ENCODE assay signal across 1 cellular context in the genomic region with DNA sequence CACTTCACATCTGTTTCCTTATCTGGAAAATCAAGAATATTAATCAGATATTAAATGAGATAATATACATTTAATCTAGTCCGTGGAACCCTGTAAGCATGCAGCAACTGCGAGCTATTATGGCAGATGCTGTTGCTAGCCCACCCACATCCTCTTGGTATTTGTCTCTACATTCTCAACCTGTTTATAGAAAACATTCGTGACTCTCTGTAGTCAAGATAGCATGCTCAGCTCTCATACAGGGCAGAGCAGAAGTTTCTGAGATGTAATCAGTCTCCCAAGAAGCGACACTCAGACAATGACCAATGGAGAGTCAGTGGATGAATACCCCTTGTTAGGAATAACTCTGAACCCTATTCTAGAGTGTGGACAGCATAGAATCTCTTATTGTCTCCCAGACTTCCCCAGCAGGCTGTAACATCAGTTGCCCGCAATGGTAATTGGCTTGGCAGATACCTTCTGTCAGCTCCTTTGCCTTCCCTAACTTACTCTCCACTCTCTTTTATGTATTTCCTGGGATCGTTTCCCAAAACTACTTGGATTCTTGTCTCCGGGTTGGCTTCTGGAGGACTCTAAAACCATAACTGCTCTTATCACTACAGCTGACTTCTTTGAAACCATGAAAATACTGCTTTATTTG.
TF ChIP-seq lines count a peak whose summit lies in the region.

No MANE protein-coding gene starts in this region.

TF ChIP-seq in GM23338, 12 proteins besides CTCF, POLR2A, EP300 and RAD21 (continued from another document):
- TF ChIP-seq, protein P1, sequence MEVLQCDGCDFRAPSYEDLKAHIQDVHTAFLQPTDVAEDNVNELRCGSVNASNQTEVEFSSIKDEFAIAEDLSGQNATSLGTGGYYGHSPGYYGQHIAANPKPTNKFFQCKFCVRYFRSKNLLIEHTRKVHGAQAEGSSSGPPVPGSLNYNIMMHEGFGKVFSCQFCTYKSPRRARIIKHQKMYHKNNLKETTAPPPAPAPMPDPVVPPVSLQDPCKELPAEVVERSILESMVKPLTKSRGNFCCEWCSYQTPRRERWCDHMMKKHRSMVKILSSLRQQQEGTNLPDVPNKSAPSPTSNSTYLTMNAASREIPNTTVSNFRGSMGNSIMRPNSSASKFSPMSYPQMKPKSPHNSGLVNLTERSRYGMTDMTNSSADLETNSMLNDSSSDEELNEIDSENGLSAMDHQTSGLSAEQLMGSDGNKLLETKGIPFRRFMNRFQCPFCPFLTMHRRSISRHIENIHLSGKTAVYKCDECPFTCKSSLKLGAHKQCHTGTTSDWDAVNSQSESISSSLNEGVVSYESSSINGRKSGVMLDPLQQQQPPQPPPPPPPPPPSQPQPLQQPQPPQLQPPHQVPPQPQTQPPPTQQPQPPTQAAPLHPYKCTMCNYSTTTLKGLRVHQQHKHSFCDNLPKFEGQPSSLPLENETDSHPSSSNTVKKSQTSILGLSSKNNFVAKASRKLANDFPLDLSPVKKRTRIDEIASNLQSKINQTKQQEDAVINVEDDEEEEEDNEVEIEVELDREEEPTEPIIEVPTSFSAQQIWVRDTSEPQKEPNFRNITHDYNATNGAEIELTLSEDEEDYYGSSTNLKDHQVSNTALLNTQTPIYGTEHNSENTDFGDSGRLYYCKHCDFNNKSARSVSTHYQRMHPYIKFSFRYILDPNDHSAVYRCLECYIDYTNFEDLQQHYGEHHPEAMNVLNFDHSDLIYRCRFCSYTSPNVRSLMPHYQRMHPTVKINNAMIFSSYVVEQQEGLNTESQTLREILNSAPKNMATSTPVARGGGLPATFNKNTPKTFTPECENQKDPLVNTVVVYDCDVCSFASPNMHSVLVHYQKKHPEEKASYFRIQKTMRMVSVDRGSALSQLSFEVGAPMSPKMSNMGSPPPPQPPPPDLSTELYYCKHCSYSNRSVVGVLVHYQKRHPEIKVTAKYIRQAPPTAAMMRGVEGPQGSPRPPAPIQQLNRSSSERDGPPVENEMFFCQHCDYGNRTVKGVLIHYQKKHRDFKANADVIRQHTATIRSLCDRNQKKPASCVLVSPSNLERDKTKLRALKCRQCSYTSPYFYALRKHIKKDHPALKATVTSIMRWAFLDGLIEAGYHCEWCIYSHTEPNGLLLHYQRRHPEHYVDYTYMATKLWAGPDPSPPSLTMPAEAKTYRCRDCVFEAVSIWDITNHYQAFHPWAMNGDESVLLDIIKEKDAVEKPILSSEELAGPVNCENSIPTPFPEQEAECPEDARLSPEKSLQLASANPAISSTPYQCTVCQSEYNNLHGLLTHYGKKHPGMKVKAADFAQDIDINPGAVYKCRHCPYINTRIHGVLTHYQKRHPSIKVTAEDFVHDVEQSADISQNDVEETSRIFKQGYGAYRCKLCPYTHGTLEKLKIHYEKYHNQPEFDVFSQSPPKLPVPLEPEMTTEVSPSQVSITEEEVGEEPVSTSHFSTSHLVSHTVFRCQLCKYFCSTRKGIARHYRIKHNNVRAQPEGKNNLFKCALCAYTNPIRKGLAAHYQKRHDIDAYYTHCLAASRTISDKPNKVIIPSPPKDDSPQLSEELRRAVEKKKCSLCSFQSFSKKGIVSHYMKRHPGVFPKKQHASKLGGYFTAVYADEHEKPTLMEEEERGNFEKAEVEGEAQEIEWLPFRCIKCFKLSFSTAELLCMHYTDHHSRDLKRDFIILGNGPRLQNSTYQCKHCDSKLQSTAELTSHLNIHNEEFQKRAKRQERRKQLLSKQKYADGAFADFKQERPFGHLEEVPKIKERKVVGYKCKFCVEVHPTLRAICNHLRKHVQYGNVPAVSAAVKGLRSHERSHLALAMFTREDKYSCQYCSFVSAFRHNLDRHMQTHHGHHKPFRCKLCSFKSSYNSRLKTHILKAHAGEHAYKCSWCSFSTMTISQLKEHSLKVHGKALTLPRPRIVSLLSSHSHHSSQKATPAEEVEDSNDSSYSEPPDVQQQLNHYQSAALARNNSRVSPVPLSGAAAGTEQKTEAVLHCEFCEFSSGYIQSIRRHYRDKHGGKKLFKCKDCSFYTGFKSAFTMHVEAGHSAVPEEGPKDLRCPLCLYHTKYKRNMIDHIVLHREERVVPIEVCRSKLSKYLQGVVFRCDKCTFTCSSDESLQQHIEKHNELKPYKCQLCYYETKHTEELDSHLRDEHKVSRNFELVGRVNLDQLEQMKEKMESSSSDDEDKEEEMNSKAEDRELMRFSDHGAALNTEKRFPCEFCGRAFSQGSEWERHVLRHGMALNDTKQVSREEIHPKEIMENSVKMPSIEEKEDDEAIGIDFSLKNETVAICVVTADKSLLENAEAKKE (CRISPR knock-in tag; IDR thresholded peaks at IDR 0.05), result no peak
TF ChIP-seq in GM23338: peak in this region for 0.
